In the genomic region with DNA sequence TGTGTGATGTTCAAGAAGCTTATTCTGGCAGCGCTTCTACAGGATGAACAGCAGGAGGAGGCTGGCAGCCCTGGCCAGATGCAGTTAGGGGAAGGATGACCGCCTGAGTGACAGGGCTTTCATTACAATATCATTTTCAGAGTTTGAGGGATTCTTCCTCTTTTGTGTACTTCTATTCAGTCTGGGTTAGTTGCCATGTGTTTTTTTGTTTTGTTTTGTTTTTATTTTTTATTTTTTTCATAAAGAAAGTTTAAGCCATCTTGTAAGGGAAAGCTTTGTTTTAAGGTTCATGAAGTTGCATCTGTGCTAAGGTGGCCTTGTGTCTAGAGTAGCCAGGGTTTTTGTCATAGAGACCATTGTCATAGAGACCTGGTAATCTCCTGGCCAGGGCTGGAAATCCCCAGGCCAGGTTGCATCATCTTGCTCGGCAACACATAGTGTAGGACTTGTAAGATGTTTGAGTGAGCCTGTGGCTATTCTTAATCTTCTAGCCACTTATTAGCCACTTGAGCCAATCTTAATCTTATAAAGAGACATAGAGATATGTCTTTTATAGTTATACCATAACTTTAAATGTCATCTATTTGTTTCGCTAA, we compare ENCODE assay signal across 8 cellular contexts.
A peak's percentile ranks its signal among the peaks of the same experiment; 100 is the strongest.
DNase-seq lines count a peak whose midpoint lies in the region; ATAC-seq and TF ChIP-seq lines count a peak whose summit lies in the region.
"Had no signal": no experiment of that assay in that cellular context is flagged by ENCODE, and none has a peak within 500 bp of the region (broad histone marks: within the 10 kb centered on the region; RNA-seq: fewer than 3 reads in every experiment).

No MANE protein-coding gene starts in this region.

- H3K9me3 ChIP-seq in mesodermal cell (ENCODE audit: control insufficient read depth, low read length) (no peaks in the 10 kb centered on the region), psoas muscle (no peaks in the 10 kb centered on the region)

- no CpG with 5 or more reads among the region's 4 CpGs for WGBS in mesodermal cell (ENCODE audit: insufficient coverage in 2 of 2), 2 experiments
- WGBS in psoas muscle, 3 donors: 71 to 85% (median 81%) methylated on average over 4 of the region's 4 CpGs

- H3K4me3 ChIP-seq in mesodermal cell (ENCODE audit: extremely low read depth, insufficient read depth, low read length, poor library complexity, severe bottlenecking) (no peak overlapping the region), psoas muscle (no peak overlapping the region)
- H3K4me3 ChIP-seq: lung had no signal

- H3K4me1 ChIP-seq in mesodermal cell (ENCODE audit: control insufficient read depth, insufficient read depth, low read length, poor library complexity, severe bottlenecking) (peaks cover 7% of the 10 kb centered on the region), psoas muscle (no peaks in the 10 kb centered on the region)

- DNase-seq in NCI-H82 (lab: John Stamatoyannopoulos, UW) (peak; percentile 80), activated T-cell treated with anti-CD3 and anti-CD28 coated beads for 4 hours (no peak), psoas muscle (no peak), KG1 (lab: John Stamatoyannopoulos, UW) (no peak)

- H3K36me3 ChIP-seq in mesodermal cell (ENCODE audit: control insufficient read depth, insufficient read depth, low read length) (no peaks in the 10 kb centered on the region), psoas muscle (ENCODE audit: insufficient read depth in 1 of 2, low read depth in 1 of 2) (no peaks in the 10 kb centered on the region)

- intact Hi-C loops in psoas muscle (cut with DNase I): no loop called here

- no peak for TF ChIP-seq CTCF in psoas muscle (IDR thresholded peaks at IDR 0.05)

- ATAC-seq in GM19328 (IDR thresholded peaks at IDR 0.05; ENCODE audit: unreplicated experiment) (peak; percentile 95), HG02870 (IDR thresholded peaks at IDR 0.05; ENCODE audit: unreplicated experiment) (peak; percentile 96), psoas muscle (no peak)

- H3K27ac ChIP-seq in mesodermal cell (ENCODE audit: low read depth, low read length, severe bottlenecking) (peak overlapping the region; percentile 17), psoas muscle (no peak overlapping the region)

- no peaks in the 10 kb centered on the region for H3K27me3 ChIP-seq in psoas muscle (ENCODE audit: insufficient read depth in 3 of 3, low read length in 2 of 3)

Comparison
In these comparisons a context has a peak if more than half of its experiments do, and no peak if none do; other contexts are left out.
1. ATAC-seq: peak in GM19328 (single experiment) and HG02870 (single experiment); none in psoas muscle (0 of 4).